ENCODE assay signal across 25 cellular contexts in the genomic region with DNA sequence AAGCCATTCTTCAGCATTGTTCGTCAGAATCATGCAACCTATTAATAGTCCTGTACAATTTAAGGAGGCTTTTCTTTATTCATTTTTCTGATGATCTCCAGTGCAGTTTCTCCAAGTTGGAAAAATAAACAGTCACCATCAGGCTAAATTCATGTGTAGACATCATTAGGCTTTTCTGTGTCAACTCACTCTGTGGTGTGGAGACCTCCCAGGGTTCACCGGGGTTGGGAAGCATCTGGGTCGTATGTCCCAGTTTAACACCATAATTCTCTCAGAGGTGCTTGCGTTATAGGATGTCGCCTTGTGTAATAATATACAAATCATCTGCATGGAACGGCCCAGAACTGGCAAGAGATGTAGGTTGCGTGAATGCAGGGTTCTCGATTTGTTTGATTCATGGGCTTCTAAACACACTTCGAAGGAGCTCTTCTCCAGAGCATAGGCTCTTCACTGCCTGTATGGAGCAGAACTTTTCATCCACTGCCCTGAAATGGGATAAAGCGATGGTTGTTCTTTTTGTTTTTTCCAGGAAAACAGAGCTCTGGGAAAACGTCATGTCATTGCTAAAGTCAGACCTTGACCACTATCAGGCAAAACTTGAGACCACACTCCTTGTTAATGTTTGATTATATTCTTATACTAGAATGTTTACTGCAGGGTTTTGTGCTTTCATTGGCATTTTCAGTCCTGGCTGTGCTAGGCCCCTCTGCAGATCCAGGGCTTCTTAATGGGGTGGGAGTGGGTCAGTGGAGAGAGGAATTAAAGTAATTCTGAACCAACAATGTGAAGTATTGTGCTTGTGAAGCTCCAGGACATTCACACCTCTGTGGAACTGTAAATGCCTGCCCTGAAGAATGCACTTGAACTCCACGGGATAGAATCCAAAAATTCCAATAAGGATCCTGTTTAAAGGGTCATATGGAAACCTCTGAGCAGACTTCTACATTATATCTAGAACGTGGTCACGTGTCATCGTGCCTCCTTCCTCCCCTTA.
DNase-seq lines count a peak whose midpoint lies in the region; ATAC-seq and TF ChIP-seq lines count a peak whose summit lies in the region.
"Had no signal": no experiment of that assay in that cellular context is flagged by ENCODE, and none has a peak within 500 bp of the region (broad histone marks: within the 10 kb centered on the region; RNA-seq: fewer than 3 reads in every experiment).

No MANE protein-coding gene starts in this region.

- no peak for ATAC-seq in HG03139 (IDR thresholded peaks at IDR 0.05; ENCODE audit: unreplicated experiment)
- ATAC-seq: activated CD8-positive, alpha-beta T cell treated with anti-CD3 and anti-CD28 coated beads for 36 hours; GM12878; HCT116; left ventricle myocardium superior; naive thymus-derived CD4-positive, alpha-beta T cell; right cardiac atrium; stimulated activated naive CD8-positive, alpha-beta T cell treated with anti-CD3 and anti-CD28 coated beads, Interleukin-15, amount 100 ng/mL, for 72 hours had no signal

- DNase-seq in glutamatergic neuron: no peak
- DNase-seq in nephron progenitor cell: no peak
- DNase-seq in type B pancreatic cell (ENCODE audit: extremely low spot score, unreplicated experiment): no peak
- DNase-seq in NCI-H2029 (lab: John Stamatoyannopoulos, UW): no peak
- no peak for DNase-seq in NCI-H82 treated with DMSO at 0.1 percent for 48 hours (lab: John Stamatoyannopoulos, UW; ENCODE audit: unreplicated experiment)
- DNase-seq: activated CD8-positive, alpha-beta memory T cell treated with anti-CD3 and anti-CD28 coated beads, Interleukin-2, amount 50 U/mL, for 48 hours; activated CD8-positive, alpha-beta T cell treated with anti-CD3 and anti-CD28 coated beads for 36 hours; amniotic stem cell; effector CD4-positive, alpha-beta T cell; Kasumi-1; left ventricle myocardium superior; midbrain; naive thymus-derived CD4-positive, alpha-beta T cell; NCI-H1436 treated with DMSO at 0.1 percent for 48 hours; NCI-H446; right cardiac atrium; stimulated activated CD4-positive, alpha-beta T cell treated with anti-CD3 and anti-CD28 coated beads, Interleukin-2, amount 100 ng/mL, for 48 hours; stimulated activated naive CD8-positive, alpha-beta T cell treated with anti-CD3 and anti-CD28 coated beads, Interleukin-15, amount 100 ng/mL, for 72 hours; T-helper 9 cell; thyroid gland had no signal

- TF ChIP-seq CTCF in brain (conservative IDR thresholded peaks at IDR 0.05) (no peak), glutamatergic neuron (IDR thresholded peaks at IDR 0.05; ENCODE audit: partially characterized antibody, unreplicated experiment) (no peak), nephron progenitor cell (IDR thresholded peaks at IDR 0.05) (no peak), type B pancreatic cell (conservative IDR thresholded peaks at IDR 0.05) (no peak)

- no peaks in the 10 kb centered on the region for H3K9me3 Mint-ChIP-seq in brain
- H3K9me3 Mint-ChIP-seq in glutamatergic neuron (ENCODE audit: unreplicated experiment): peaks cover 5% of the 10 kb centered on the region
- no peaks in the 10 kb centered on the region for H3K9me3 Mint-ChIP-seq in nephron progenitor cell
- H3K9me3 Mint-ChIP-seq in type B pancreatic cell: no peaks in the 10 kb centered on the region
- H3K9me3 Mint-ChIP-seq: activated CD8-positive, alpha-beta T cell treated with anti-CD3 and anti-CD28 coated beads for 36 hours; activated naive CD4-positive, alpha-beta T cell treated with anti-CD3 and anti-CD28 coated beads, Interleukin-2, amount 50 U/mL, for 24 hours; naive thymus-derived CD4-positive, alpha-beta T cell; stimulated activated naive CD8-positive, alpha-beta T cell treated with anti-CD3 and anti-CD28 coated beads, Interleukin-15, amount 100 ng/mL, for 72 hours had no signal

- H3K27me3 Mint-ChIP-seq in brain (no peaks in the 10 kb centered on the region), glutamatergic neuron (ENCODE audit: unreplicated experiment) (peaks cover 7% of the 10 kb centered on the region), nephron progenitor cell (ENCODE audit: low read depth, poor library complexity) (peaks cover 3% of the 10 kb centered on the region), type B pancreatic cell (peaks cover 6% of the 10 kb centered on the region)
- H3K27me3 Mint-ChIP-seq: activated CD8-positive, alpha-beta T cell treated with anti-CD3 and anti-CD28 coated beads for 36 hours had no signal

- H3K27ac Mint-ChIP-seq in brain (peak overlapping the region; percentile 19 to 93 (median 65)), glutamatergic neuron (ENCODE audit: unreplicated experiment) (peak overlapping the region; percentile 50), nephron progenitor cell (peak overlapping the region; percentile 95), type B pancreatic cell (peak overlapping the region; percentile 69)
- H3K27ac Mint-ChIP-seq: activated CD8-positive, alpha-beta T cell treated with anti-CD3 and anti-CD28 coated beads for 36 hours; activated naive CD4-positive, alpha-beta T cell treated with anti-CD3 and anti-CD28 coated beads, Interleukin-2, amount 50 U/mL, for 24 hours; naive thymus-derived CD4-positive, alpha-beta T cell; stimulated activated naive CD8-positive, alpha-beta T cell treated with anti-CD3 and anti-CD28 coated beads, Interleukin-15, amount 100 ng/mL, for 72 hours had no signal

- H3K4me1 Mint-ChIP-seq in brain (peaks cover 86% of the 10 kb centered on the region), glutamatergic neuron (ENCODE audit: low read depth, unreplicated experiment) (peaks cover 41% of the 10 kb centered on the region), nephron progenitor cell (peaks cover 67% of the 10 kb centered on the region), type B pancreatic cell (ENCODE audit: unreplicated experiment) (peaks cover 56% of the 10 kb centered on the region)
- H3K4me1 Mint-ChIP-seq: activated naive CD4-positive, alpha-beta T cell treated with anti-CD3 and anti-CD28 coated beads, Interleukin-2, amount 50 U/mL, for 24 hours had no signal

- H3K4me3 Mint-ChIP-seq in brain: peak overlapping the region in 3 of 5 experiments; percentile 3 to 43 (median 21)
- no peak overlapping the region for H3K4me3 Mint-ChIP-seq in glutamatergic neuron (ENCODE audit: unreplicated experiment)
- no peak overlapping the region for H3K4me3 Mint-ChIP-seq in nephron progenitor cell
- no peak overlapping the region for H3K4me3 Mint-ChIP-seq in type B pancreatic cell
- H3K4me3 Mint-ChIP-seq: activated CD8-positive, alpha-beta T cell treated with anti-CD3 and anti-CD28 coated beads for 36 hours; activated naive CD4-positive, alpha-beta T cell treated with anti-CD3 and anti-CD28 coated beads, Interleukin-2, amount 50 U/mL, for 24 hours; naive thymus-derived CD4-positive, alpha-beta T cell; stimulated activated naive CD8-positive, alpha-beta T cell treated with anti-CD3 and anti-CD28 coated beads, Interleukin-15, amount 100 ng/mL, for 72 hours had no signal

- H3K36me3 Mint-ChIP-seq in brain (no peaks in the 10 kb centered on the region), glutamatergic neuron (ENCODE audit: unreplicated experiment) (no peaks in the 10 kb centered on the region), nephron progenitor cell (ENCODE audit: low read depth) (no peaks in the 10 kb centered on the region), type B pancreatic cell (no peaks in the 10 kb centered on the region)
- H3K36me3 Mint-ChIP-seq: activated naive CD4-positive, alpha-beta T cell treated with anti-CD3 and anti-CD28 coated beads, Interleukin-2, amount 50 U/mL, for 24 hours; naive thymus-derived CD4-positive, alpha-beta T cell had no signal

Comparison
In these comparisons a context has a peak if more than half of its experiments do, and no peak if none do; other contexts are left out.
1. H3K4me3 Mint-ChIP-seq: peak in brain (3 of 5); none in glutamatergic neuron (single experiment), nephron progenitor cell (single experiment) and type B pancreatic cell (single experiment).
2. Peak in every context shown above with its lines, with median percentiles within 50 percentile points of each other: H3K27ac Mint-ChIP-seq.